Comparison of ENCODE assay signal across 1 cellular context in the genomic region with DNA sequence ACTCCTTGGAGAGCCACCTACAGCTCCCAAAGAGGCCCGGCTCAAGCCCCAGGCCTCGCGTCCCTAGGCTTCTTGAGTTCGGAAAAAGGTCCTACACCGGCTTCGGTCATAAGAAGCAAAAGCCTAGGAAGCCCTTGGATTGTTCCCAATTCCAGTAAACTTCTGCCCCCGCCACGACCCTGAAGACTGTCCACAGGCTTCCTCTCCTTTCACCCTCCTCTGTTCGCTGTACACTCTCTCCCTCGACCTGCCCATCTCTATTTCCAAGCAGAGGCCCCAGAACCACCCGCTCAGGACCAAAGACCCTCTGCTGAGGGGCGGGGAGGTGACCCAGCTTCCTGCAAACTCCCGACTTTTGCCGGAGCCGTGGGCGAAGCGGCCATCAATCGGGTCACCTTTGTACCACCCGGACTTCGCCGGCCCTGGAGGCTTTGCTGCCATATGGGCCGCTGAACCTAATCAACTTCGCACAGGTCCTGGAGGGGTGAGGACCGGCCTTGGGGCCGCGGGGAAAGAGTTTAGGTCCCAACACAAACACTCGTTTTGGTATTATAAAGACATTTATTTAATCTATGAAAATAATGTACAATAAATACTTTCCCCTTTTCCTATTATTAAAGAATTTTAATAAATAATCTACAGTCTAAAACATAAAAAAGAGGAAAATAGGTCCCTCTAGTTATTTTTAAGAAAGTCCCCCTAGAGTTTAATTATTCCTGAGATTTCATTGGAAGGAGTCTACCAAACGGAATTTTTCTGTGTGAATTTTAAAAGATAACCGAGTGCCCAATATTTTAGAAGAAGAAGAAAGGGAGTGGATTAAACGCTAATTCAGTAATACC.
TF ChIP-seq lines count a peak whose summit lies in the region.

No MANE protein-coding gene starts in this region.

TF ChIP-seq in HEK293, 187 proteins besides CTCF, POLR2A, EP300 and RAD21 (continued from another document):
- TF ChIP-seq, protein P1, sequence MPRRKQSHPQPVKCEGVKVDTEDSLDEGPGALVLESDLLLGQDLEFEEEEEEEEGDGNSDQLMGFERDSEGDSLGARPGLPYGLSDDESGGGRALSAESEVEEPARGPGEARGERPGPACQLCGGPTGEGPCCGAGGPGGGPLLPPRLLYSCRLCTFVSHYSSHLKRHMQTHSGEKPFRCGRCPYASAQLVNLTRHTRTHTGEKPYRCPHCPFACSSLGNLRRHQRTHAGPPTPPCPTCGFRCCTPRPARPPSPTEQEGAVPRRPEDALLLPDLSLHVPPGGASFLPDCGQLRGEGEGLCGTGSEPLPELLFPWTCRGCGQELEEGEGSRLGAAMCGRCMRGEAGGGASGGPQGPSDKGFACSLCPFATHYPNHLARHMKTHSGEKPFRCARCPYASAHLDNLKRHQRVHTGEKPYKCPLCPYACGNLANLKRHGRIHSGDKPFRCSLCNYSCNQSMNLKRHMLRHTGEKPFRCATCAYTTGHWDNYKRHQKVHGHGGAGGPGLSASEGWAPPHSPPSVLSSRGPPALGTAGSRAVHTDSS (tag by site-specific recombination; IDR thresholded peaks at IDR 0.05), result no peak
- TF ChIP-seq ZNF660 (tag by site-specific recombination; IDR thresholded peaks at IDR 0.05) (peak; percentile 80; the same call in 1 of the 2 replicates), ZBTB20 (tag by site-specific recombination; IDR thresholded peaks at IDR 0.05) (peak; percentile 79), EGR2 (tag by site-specific recombination; IDR thresholded peaks at IDR 0.05; ENCODE audit: low read depth) (no peak), ZNF169 (tag by site-specific recombination; IDR thresholded peaks at IDR 0.05) (no peak), TCF7L2 (IDR thresholded peaks at IDR 0.05; ENCODE audit: borderline replicate concordance, low read depth, low read length) (no peak), GLIS1 (tag by site-specific recombination; IDR thresholded peaks at IDR 0.05) (no peak), ZNF335 (tag by site-specific recombination; conservative IDR thresholded peaks at IDR 0.05) (peak; percentile 78), SP2 (tag by site-specific recombination; IDR thresholded peaks at IDR 0.05) (peak; percentile 48), ZNF76 (tag by site-specific recombination; IDR thresholded peaks at IDR 0.05; ENCODE audit: borderline replicate concordance, low read depth) (peak; percentile 63), ZNF341 (tag by site-specific recombination; IDR thresholded peaks at IDR 0.05; ENCODE audit: low read depth) (peak; percentile 59; the same call in 1 of the 2 replicates)
- TF ChIP-seq, protein P2, sequence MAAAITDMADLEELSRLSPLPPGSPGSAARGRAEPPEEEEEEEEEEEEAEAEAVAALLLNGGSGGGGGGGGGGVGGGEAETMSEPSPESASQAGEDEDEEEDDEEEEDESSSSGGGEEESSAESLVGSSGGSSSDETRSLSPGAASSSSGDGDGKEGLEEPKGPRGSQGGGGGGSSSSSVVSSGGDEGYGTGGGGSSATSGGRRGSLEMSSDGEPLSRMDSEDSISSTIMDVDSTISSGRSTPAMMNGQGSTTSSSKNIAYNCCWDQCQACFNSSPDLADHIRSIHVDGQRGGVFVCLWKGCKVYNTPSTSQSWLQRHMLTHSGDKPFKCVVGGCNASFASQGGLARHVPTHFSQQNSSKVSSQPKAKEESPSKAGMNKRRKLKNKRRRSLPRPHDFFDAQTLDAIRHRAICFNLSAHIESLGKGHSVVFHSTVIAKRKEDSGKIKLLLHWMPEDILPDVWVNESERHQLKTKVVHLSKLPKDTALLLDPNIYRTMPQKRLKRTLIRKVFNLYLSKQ (tag by site-specific recombination; IDR thresholded peaks at IDR 0.05; ENCODE audit: borderline replicate concordance), result no peak
- TF ChIP-seq, protein P3, sequence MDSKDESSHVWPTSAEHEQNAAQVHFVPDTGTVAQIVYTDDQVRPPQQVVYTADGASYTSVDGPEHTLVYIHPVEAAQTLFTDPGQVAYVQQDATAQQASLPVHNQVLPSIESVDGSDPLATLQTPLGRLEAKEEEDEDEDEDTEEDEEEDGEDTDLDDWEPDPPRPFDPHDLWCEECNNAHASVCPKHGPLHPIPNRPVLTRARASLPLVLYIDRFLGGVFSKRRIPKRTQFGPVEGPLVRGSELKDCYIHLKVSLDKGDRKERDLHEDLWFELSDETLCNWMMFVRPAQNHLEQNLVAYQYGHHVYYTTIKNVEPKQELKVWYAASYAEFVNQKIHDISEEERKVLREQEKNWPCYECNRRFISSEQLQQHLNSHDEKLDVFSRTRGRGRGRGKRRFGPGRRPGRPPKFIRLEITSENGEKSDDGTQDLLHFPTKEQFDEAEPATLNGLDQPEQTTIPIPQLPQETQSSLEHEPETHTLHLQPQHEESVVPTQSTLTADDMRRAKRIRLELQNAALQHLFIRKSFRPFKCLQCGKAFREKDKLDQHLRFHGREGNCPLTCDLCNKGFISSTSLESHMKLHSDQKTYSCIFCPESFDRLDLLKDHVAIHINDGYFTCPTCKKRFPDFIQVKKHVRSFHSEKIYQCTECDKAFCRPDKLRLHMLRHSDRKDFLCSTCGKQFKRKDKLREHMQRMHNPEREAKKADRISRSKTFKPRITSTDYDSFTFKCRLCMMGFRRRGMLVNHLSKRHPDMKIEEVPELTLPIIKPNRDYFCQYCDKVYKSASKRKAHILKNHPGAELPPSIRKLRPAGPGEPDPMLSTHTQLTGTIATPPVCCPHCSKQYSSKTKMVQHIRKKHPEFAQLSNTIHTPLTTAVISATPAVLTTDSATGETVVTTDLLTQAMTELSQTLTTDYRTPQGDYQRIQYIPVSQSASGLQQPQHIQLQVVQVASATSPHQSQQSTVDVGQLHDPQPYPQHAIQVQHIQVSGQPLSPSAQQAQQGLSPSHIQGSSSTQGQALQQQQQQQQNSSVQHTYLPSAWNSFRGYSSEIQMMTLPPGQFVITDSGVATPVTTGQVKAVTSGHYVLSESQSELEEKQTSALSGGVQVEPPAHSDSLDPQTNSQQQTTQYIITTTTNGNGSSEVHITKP (tag by site-specific recombination; IDR thresholded peaks at IDR 0.05), result peak; percentile 78
